8 cellular contexts compared by ENCODE assay signal in the genomic region with DNA sequence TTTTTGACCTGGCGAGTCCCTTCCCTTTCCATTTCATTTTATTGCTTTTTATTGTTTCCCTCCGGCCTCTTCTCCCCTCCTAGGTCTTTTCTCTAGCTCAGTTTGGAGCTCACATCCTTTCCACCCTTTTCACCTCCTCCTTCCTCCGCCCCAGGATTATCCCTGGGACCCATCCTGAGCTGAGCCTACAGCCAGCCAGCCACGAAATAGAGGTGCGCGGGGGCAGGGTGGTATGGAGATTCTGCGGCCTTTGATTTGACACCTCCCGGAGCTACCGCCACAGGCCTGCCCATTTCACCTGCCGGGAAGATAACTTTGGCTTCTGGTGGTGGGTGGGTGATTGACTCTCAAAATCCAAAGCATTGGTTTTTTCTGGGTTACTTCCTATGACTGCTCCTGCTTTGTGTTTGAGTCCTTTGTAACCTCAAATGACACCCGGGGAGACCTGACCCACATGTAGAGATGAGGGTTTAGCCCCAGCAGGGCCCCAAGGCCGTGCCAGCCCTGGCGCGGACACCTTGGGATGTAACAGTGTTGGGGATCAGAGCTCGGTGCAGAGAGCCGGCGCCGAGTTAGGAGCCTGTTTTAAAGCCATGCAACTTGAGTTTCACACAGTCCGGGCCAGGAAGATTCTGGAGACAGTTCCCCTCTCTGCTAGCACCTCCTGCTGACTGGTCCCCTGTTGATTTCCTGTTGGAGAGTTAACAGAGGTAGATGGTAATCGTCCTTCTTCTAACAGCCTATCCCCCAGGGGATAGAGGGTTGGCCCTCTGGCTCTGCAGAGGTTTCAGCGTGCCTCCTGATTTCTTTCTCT. TPM values are rescaled to one million over a fixed set of nuclear protein-coding genes. Genes with fewer than 3 reads are reported as not detected.
A peak's percentile ranks its signal among the peaks of the same experiment; 100 is the strongest.
DNase-seq lines count a peak whose midpoint lies in the region; ATAC-seq and TF ChIP-seq lines count a peak whose summit lies in the region.

No MANE protein-coding gene starts in this region.

- H3K9me3 Mint-ChIP-seq in GM23338: peaks cover 3% of the 10 kb centered on the region; the same call in 1 of the 3 replicates

- H3F3A ChIP-seq in GM23338 (replicated peaks; ENCODE audit: low read depth): peaks cover 15% of the 10 kb centered on the region

- H3K27me3 Mint-ChIP-seq in GM23338 (ENCODE audit: insufficient read depth, low read depth, poor library complexity): peaks cover 31% of the 10 kb centered on the region

- peak overlapping the region; percentile 95 for H3K4me2 ChIP-seq in GM23338

- peaks cover 7% of the 10 kb centered on the region; the same call in 1 of the 2 replicates for H3K36me3 ChIP-seq in GM23338 (ENCODE audit: insufficient read depth)
- H3K36me3 ChIP-seq in adrenal gland (replicated peaks in 1 of 2): no peaks in the 10 kb centered on the region
- H3K36me3 ChIP-seq in iPS-15b (ENCODE audit: control insufficient read depth, insufficient read depth, low read length): peaks cover 9% of the 10 kb centered on the region

- H3K27ac ChIP-seq in GM23338 (ENCODE audit: low read depth) (no peak overlapping the region), adrenal gland (peak overlapping the region; percentile 33 to 98 (median 95))

- intact Hi-C loops in adrenal gland (cut with DNase I): loop anchor here in 1 of 2 donors (10.0 kb wide), 1 partner anchor 144 kb away; no protein-coding TSS in a partner anchor

- peaks cover 55% of the 10 kb centered on the region for H3K4me1 Mint-ChIP-seq in GM23338

- WGBS in adrenal gland, 4 donors: 23 to 42% (median 28%) methylated on average over 17 to 21 of the region's 21 CpGs

- H3K9me3 ChIP-seq in adrenal gland (replicated peaks in 1 of 3) (no peaks in the 10 kb centered on the region), iPS-15b (ENCODE audit: control insufficient read depth, insufficient read depth, low read length) (no peaks in the 10 kb centered on the region)

- peak in 1 of 2 experiments; percentile 65; a peak in 2 of 4 replicates for TF ChIP-seq CTCF in GM23338 (conservative IDR thresholded peaks at IDR 0.05; ENCODE audit: low read depth in 2 of 2)
- peak in 3 of 6 experiments; percentile 9 to 20 (median 12) for TF ChIP-seq CTCF in adrenal gland (IDR thresholded peaks at IDR 0.05)

- no peaks in the 10 kb centered on the region for H3K9me2 ChIP-seq in GM23338 (ENCODE audit: insufficient read depth)

- peak overlapping the region; percentile 56; the same call in 1 of the 2 replicates for H3K27ac Mint-ChIP-seq in GM23338

- H3K4me3 Mint-ChIP-seq in GM23338: peak overlapping the region; percentile 93

- TF ChIP-seq POLR2A in adrenal gland (IDR thresholded peaks at IDR 0.05): peak in 1 of 2 donors; percentile 9

- H3K79me2 ChIP-seq in GM23338 (replicated peaks; ENCODE audit: insufficient read depth): peaks cover 62% of the 10 kb centered on the region

- ATAC-seq in GM23338 (peak; percentile 45), HG02571 (IDR thresholded peaks at IDR 0.05; ENCODE audit: unreplicated experiment) (no peak)

- H3K27me3 ChIP-seq in GM23338 (ENCODE audit: insufficient read depth) (peaks cover 40% of the 10 kb centered on the region), adrenal gland (no peaks in the 10 kb centered on the region), iPS-15b (ENCODE audit: control insufficient read depth, insufficient read depth, low read length) (peaks cover 30% of the 10 kb centered on the region)

- DNase-seq in DMS153 (lab: John Stamatoyannopoulos, UW): peak; percentile 64
- peak; percentile 77 for DNase-seq in GM23338 (ENCODE audit: low spot score)
- peak; percentile 77 for DNase-seq in RKO (ENCODE audit: low spot score)
- peak; percentile 39 to 66 (median 58) for DNase-seq in adrenal gland
- DNase-seq in stimulated activated CD4-positive, alpha-beta T cell treated with anti-CD3 and anti-CD28 coated beads, Interleukin-2, amount 100 ng/mL, for 24 hours: peak; percentile 39 to 45
- DNase-seq in NCI-H524 treated with DMSO at 0.1 percent for 48 hours (lab: John Stamatoyannopoulos, UW): no peak

- H3K36me3 Mint-ChIP-seq in GM23338 (ENCODE audit: low read depth): peaks cover 36% of the 10 kb centered on the region

- H3K4me3 ChIP-seq in GM23338 (peak overlapping the region; percentile 93), adrenal gland (peak overlapping the region in 3 of 4 donors; percentile 14 to 68 (median 23)), iPS-15b (ENCODE audit: low read depth, low read length) (peak overlapping the region; percentile 60)

- H3K9ac ChIP-seq in iPS-15b (ENCODE audit: low read depth, low read length): no peak overlapping the region

- H3K4me1 ChIP-seq in GM23338 (ENCODE audit: insufficient read depth) (peaks cover 46% of the 10 kb centered on the region), adrenal gland (replicated peaks in 1 of 2) (peaks cover 37 to 73% of the 10 kb centered on the region in 2 donors), iPS-15b (ENCODE audit: control insufficient read depth, insufficient read depth, low read length) (peaks cover 31% of the 10 kb centered on the region)

- H4K20me1 ChIP-seq in GM23338 (replicated peaks; ENCODE audit: insufficient read depth): peaks cover 6% of the 10 kb centered on the region; the same call in 1 of the 2 replicates

- no peak overlapping the region for H2AFZ ChIP-seq in GM23338

TF ChIP-seq in GM23338, 12 proteins besides CTCF, POLR2A, EP300 and RAD21 (continues in another document):
- TF ChIP-seq ZNF114 (CRISPR knock-in tag; IDR thresholded peaks at IDR 0.05) (no peak), POLR2AphosphoS5 (IDR thresholded peaks at IDR 0.05; ENCODE audit: low read depth) (0 out of 2 replicates have a peak, but pooled peaks have one; percentile 24), NANOG (IDR thresholded peaks at IDR 0.05; ENCODE audit: borderline replicate concordance) (0 out of 2 replicates have a peak, but pooled peaks have one; percentile 9)
- TF ChIP-seq, protein P1, sequence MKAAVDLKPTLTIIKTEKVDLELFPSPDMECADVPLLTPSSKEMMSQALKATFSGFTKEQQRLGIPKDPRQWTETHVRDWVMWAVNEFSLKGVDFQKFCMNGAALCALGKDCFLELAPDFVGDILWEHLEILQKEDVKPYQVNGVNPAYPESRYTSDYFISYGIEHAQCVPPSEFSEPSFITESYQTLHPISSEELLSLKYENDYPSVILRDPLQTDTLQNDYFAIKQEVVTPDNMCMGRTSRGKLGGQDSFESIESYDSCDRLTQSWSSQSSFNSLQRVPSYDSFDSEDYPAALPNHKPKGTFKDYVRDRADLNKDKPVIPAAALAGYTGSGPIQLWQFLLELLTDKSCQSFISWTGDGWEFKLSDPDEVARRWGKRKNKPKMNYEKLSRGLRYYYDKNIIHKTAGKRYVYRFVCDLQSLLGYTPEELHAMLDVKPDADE (IDR thresholded peaks at IDR 0.05): peak; percentile 72; the same call in 1 of the 2 replicates

RNA-seq across cellular contexts. Expression of a gene that starts 1.5 kb away (rescaled TPM):
- total RNA-seq in GM23338 (2014; rRNA removed; shearing (Covaris generic)): 35.0 and 35.9 TPM in 2 replicates
- polyA plus RNA-seq in GM23338 (2016; fragmentation: Nextera tagmentation; extraction: Ambion mirVana) (10.8 and 15.4 TPM in 2 replicates), adrenal gland (10 to 100 TPM; 11.7 to 33.7 (median 17.2) TPM)
- total RNA-seq in adrenal gland: 10 to 100 TPM; 12.4 to 61.7 (median 17.2) TPM

Comparison
In these comparisons a context has a peak if more than half of its experiments do, and no peak if none do; other contexts are left out.
1. H3K4me3 ChIP-seq: peak in every context shown above with its lines; median percentile 93 in GM23338; 60 in iPS-15b; 23 in adrenal gland.